1 cellular context compared by ENCODE assay signal in the genomic region with DNA sequence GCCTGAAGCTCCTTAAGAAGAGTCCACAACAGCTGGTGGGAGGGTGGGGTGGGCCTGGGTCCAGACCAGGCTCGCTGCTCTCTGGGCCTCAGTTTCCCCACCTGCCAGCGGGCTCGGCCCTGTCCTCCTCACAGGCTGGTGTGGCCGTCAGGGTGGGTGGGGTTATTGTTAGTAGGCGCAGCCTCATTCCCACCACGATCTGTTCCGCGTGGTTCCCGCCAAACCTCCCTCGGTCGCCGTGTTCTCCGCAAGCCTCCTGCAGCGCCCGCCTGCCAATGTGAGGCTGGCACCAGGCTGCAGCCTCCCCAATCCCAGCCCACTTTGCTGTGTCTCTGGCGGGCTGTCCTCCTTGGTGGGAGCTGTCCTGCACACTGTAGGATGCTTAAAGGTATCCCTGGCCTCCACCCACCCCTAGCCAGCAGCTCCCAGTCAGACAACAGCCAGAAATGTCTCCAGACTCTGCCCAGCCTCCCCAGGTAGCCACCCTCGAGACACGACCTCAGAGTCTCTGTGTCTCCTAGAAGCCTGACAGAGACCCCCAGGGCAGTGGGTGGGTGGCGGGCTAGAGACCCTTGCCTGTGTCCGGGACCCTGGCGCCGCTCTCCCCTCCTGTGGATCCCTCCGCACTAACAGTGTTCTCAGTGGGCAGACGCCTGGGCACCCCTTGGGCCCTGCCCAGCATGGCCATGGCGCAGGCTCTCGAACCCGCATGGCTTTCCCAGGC.
TF ChIP-seq lines count a peak whose summit lies in the region.

No MANE protein-coding gene starts in this region.

TF ChIP-seq in HepG2, 621 proteins besides CTCF, POLR2A, EP300 and RAD21 (continued from another document):
- TF ChIP-seq, protein P1, sequence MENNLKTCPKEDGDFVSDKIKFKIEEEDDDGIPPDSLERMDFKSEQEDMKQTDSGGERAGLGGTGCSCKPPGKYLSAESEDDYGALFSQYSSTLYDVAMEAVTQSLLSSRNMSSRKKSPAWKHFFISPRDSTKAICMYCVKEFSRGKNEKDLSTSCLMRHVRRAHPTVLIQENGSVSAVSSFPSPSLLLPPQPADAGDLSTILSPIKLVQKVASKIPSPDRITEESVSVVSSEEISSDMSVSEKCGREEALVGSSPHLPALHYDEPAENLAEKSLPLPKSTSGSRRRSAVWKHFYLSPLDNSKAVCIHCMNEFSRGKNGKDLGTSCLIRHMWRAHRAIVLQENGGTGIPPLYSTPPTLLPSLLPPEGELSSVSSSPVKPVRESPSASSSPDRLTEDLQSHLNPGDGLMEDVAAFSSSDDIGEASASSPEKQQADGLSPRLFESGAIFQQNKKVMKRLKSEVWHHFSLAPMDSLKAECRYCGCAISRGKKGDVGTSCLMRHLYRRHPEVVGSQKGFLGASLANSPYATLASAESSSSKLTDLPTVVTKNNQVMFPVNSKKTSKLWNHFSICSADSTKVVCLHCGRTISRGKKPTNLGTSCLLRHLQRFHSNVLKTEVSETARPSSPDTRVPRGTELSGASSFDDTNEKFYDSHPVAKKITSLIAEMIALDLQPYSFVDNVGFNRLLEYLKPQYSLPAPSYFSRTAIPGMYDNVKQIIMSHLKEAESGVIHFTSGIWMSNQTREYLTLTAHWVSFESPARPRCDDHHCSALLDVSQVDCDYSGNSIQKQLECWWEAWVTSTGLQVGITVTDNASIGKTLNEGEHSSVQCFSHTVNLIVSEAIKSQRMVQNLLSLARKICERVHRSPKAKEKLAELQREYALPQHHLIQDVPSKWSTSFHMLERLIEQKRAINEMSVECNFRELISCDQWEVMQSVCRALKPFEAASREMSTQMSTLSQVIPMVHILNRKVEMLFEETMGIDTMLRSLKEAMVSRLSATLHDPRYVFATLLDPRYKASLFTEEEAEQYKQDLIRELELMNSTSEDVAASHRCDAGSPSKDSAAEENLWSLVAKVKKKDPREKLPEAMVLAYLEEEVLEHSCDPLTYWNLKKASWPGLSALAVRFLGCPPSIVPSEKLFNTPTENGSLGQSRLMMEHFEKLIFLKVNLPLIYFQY (CRISPR knock-in tag; IDR thresholded peaks at IDR 0.05; ENCODE audit: borderline replicate concordance), result no peak
- no peak for TF ChIP-seq SYNCRIP (IDR thresholded peaks at IDR 0.05; ENCODE audit: insufficient read depth, low read depth, low read length)
- TF ChIP-seq NFIB (CRISPR knock-in tag; IDR thresholded peaks at IDR 0.05; ENCODE audit: borderline replicate concordance), result 0 out of 2 replicates have a peak, but pooled peaks have one; percentile 50
- TF ChIP-seq ZNF101 (CRISPR knock-in tag; IDR thresholded peaks at IDR 0.05; ENCODE audit: borderline replicate concordance, low read depth), result no peak
- TF ChIP-seq HIVEP1 (CRISPR knock-in tag; IDR thresholded peaks at IDR 0.05), result no peak
- TF ChIP-seq ZNF207 (IDR thresholded peaks at IDR 0.05; ENCODE audit: borderline replicate concordance), result no peak
- no peak for TF ChIP-seq FOXA3 (CRISPR knock-in tag; IDR thresholded peaks at IDR 0.05)
- no peak for TF ChIP-seq BRD4 (CRISPR knock-in tag; IDR thresholded peaks at IDR 0.05)
- TF ChIP-seq HNRNPH1 (optimal IDR thresholded peaks at IDR 0.05; ENCODE audit: low read depth, low read length), result no peak
- TF ChIP-seq, protein P2, sequence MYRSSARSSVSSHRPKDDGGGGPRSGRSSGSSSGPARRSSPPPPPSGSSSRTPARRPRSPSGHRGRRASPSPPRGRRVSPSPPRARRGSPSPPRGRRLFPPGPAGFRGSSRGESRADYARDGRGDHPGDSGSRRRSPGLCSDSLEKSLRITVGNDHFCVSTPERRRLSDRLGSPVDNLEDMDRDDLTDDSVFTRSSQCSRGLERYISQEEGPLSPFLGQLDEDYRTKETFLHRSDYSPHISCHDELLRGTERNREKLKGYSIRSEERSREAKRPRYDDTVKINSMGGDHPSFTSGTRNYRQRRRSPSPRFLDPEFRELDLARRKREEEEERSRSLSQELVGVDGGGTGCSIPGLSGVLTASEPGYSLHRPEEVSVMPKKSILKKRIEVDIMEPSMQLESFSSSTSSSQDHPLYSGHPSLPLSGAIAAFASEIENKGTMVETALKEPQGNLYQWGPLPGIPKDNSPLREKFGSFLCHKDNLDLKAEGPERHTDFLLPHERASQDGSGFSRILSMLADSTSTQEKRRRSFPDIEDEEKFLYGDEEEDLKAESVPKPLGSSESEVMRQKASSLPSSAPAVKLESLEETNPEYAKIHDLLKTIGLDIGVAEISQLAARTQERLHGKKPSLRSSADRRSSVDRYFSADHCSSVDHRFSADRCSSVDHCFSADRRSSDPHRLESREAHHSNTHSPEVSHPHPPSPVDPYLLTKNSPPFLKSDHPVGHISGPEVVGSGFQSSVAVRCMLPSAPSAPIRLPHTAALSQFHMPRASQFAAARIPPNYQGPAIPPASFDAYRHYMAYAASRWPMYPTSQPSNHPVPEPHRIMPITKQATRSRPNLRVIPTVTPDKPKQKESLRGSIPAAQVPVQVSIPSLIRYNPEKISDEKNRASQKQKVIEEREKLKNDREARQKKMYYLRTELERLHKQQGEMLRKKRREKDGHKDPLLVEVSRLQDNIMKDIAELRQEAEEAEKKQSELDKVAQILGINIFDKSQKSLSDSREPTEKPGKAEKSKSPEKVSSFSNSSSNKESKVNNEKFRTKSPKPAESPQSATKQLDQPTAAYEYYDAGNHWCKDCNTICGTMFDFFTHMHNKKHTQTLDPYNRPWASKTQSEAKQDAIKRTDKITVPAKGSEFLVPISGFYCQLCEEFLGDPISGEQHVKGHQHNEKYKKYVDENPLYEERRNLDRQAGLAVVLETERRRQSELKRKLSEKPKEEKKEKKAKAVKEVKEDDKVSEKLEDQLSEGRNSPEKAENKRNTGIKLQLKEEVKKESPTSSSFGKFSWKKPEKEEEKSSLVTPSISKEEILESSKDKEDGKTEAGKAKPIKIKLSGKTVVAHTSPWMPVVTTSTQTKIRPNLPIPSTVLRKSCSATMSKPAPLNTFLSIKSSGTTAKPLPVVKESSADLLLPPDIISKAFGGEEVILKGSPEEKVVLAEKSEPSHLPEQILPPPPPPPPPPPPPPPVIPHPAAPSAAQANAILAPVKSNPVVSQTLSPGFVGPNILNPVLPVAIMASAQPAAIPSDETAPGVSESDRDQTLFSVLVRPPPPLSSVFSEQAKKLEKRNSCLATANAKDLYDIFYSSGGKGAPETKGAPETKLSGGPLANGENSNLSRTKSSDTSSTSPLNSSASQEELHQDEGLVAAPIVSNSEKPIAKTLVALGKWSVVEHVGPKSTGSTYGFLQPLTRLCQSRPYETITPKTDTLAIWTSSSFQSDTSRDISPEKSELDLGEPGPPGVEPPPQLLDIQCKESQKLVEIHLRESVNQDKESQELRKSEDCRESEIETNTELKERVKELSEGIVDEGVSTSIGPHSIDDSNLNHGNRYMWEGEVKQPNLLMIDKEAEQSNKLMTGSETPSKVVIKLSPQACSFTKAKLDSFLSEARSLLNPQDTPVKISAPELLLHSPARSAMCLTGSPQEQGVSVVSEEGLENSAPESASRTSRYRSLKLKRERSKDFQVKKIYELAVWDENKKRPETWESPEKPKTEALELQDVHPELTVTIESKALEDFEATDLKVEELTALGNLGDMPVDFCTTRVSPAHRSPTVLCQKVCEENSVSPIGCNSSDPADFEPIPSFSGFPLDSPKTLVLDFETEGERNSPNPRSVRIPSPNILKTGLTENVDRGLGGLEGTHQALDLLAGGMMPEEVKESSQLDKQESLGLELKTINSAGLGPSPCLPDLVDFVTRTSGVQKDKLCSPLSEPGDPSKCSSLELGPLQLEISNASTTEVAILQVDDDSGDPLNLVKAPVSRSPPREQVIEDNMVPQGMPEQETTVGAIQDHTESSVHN (CRISPR knock-in tag; IDR thresholded peaks at IDR 0.05), result no peak; the same call in 1 of the 2 replicates
